Comparison of ENCODE assay signal across 8 cellular contexts in genomic region chr11:62645660-62645933, GRCh38. TPM values are rescaled to one million over a fixed set of nuclear protein-coding genes. Genes with fewer than 3 reads are reported as not detected.
DNase-seq lines count a peak whose midpoint lies in the region; ATAC-seq and TF ChIP-seq lines count a peak whose summit lies in the region.

No MANE protein-coding gene starts in this region.

- DNase-seq in AG09309 (ENCODE audit: low read depth) (no peak), mammary epithelial cell (no peak), AML-193 (lab: John Stamatoyannopoulos, UW) (no peak), SHP77 (lab: John Stamatoyannopoulos, UW) (no peak), ACHN (no peak)

- TF ChIP-seq CTCF in AG09309 (IDR thresholded peaks at IDR 0.05; ENCODE audit: control insufficient read depth, insufficient read depth, low read depth, low read length, missing control alignments) (no peak), mammary epithelial cell (conservative IDR thresholded peaks at IDR 0.05 in 1 of 2, IDR thresholded peaks at IDR 0.05 in 1 of 2; ENCODE audit: extremely low read depth in 1 of 2, insufficient read depth in 1 of 2, low read depth in 1 of 2, low read length in 2 of 2) (no peak)

- H3K4me1 ChIP-seq in HUES64 (ENCODE audit: insufficient read depth, low read length) (no peaks in the 10 kb centered on the region), mammary epithelial cell (ENCODE audit: insufficient read depth, low read length) (peaks cover 12% of the 10 kb centered on the region), mucosa of rectum (ENCODE audit: control insufficient read depth in 2 of 2, insufficient read depth in 2 of 2, low read length in 2 of 2) (peaks cover 11 to 16% of the 10 kb centered on the region in 2 donors)

- peak overlapping the region; percentile 82 for H2AFZ ChIP-seq in mammary epithelial cell (ENCODE audit: low read depth, low read length)

- 34% methylated on average over 9 of the region's 9 CpGs for WGBS in HUES64
- WGBS in mammary epithelial cell (ENCODE audit: low coverage, missing lambda C conversion rate), result 29% methylated on average over 8 of the region's 9 CpGs

- in situ Hi-C loops in mammary epithelial cell (cut with MboI; ENCODE audit: low sequenced_read_pairs in 2 of 2) (no loop called here), ACHN (cut with HindIII; ENCODE audit: low pct_ligation_motif_present, low pct_unique_long_range_greater_than_20kb, low sequenced_read_pairs) (no loop called here)

- intact Hi-C loops in mammary epithelial cell (cut with micrococcal nuclease), result no loop called here

- H3K9me3 ChIP-seq in HUES64 (ENCODE audit: insufficient read depth, low read depth, low read length) (no peaks in the 10 kb centered on the region), mammary epithelial cell (replicated peaks; ENCODE audit: insufficient read depth, low read length) (no peaks in the 10 kb centered on the region), mucosa of rectum (ENCODE audit: control insufficient read depth in 2 of 2, low read length in 2 of 2) (no peaks in the 10 kb centered on the region)

- H3K9ac ChIP-seq in HUES64 (ENCODE audit: low read depth, low read length) (peak overlapping the region; percentile 99), mammary epithelial cell (ENCODE audit: insufficient read depth, low read length) (peak overlapping the region; percentile 88), mucosa of rectum (ENCODE audit: low read depth in 1 of 2, low read length in 2 of 2) (peak overlapping the region; percentile 84 to 85)

- H3K27ac ChIP-seq in HUES64 (ENCODE audit: low read depth, low read length) (peak overlapping the region; percentile 93), mammary epithelial cell (ENCODE audit: insufficient read depth, low read depth, low read length) (peak overlapping the region; percentile 63), mucosa of rectum (ENCODE audit: low read depth in 2 of 2, low read length in 2 of 2) (peak overlapping the region; percentile 70 to 91)

- H3K4me2 ChIP-seq in mammary epithelial cell (ENCODE audit: insufficient read depth, low read depth, low read length), result peak overlapping the region; percentile 82

- CTCF ChIA-PET in mammary epithelial cell (lab: Charles Lee; ENCODE audit: low non-redundant PET), result no interaction called here

- H3K79me2 ChIP-seq in mammary epithelial cell (ENCODE audit: insufficient read depth, low read length), result peaks cover 83% of the 10 kb centered on the region

- no TSS peak for BruUV-seq in mammary epithelial cell (replicated peaks; lab: Mats Ljungman, UMichigan)

- dilution Hi-C loops in mammary epithelial cell (cut with HindIII; ENCODE audit: low sequenced_read_pairs), result no loop called here

- H3K27me3 ChIP-seq in HUES64 (ENCODE audit: insufficient read depth, low read length), result no peaks in the 10 kb centered on the region
- H3K27me3 ChIP-seq in mammary epithelial cell (ENCODE audit: insufficient read depth, low read length), result no peaks in the 10 kb centered on the region
- no peaks in the 10 kb centered on the region for H3K27me3 ChIP-seq in mucosa of rectum (ENCODE audit: control insufficient read depth in 2 of 2, insufficient read depth in 2 of 2, low read length in 2 of 2)

- H3K4me3 ChIP-seq in AG09309 (ENCODE audit: control insufficient read depth, low read depth, low read length) (peak overlapping the region; percentile 90), HUES64 (ENCODE audit: low read length) (peak overlapping the region; percentile 92), mammary epithelial cell (replicated peaks in 1 of 3; ENCODE audit: insufficient read depth in 1 of 3, low read depth in 2 of 3, low read length in 3 of 3) (peak overlapping the region; percentile 68 to 82 (median 80)), mucosa of rectum (ENCODE audit: low read length in 2 of 2) (peak overlapping the region; percentile 72 to 94)

- H3K36me3 ChIP-seq in HUES64 (ENCODE audit: insufficient read depth, low read length), result peaks cover 46% of the 10 kb centered on the region
- peaks cover 13% of the 10 kb centered on the region for H3K36me3 ChIP-seq in mammary epithelial cell (ENCODE audit: insufficient read depth, low read length)
- peaks cover 12 to 30% of the 10 kb centered on the region in 2 donors for H3K36me3 ChIP-seq in mucosa of rectum (ENCODE audit: control insufficient read depth in 2 of 2, insufficient read depth in 2 of 2, low read length in 2 of 2)

- no peaks in the 10 kb centered on the region for H4K20me1 ChIP-seq in mammary epithelial cell (ENCODE audit: insufficient read depth, low read length)

- no peak for ATAC-seq in GM18519 (IDR thresholded peaks at IDR 0.05; ENCODE audit: low FRiP score, unreplicated experiment)

RNA-seq across cellular contexts. Expression of gene GANAB, which starts 0.8 kb away (rescaled TPM):
- 201 TPM for polyA plus RNA-seq in HUES64 (2013, experiment 1 of 2)
- 200 TPM for polyA plus RNA-seq in HUES64 (2013, experiment 2 of 2)
- total RNA-seq in mammary epithelial cell, result 100 to 1,000 TPM; 180 to 258 TPM
- 172 TPM for polyA plus RNA-seq in mammary epithelial cell
- 346 TPM for polyA minus RNA-seq in mammary epithelial cell

RNA-seq across cellular contexts. Expression of gene INTS5, which starts 7.5 kb away (rescaled TPM):
- polyA plus RNA-seq in HUES64 (2013, experiment 1 of 2), result 18.1 TPM
- polyA plus RNA-seq in HUES64 (2013, experiment 2 of 2), result 18.4 TPM
- 10 to 100 TPM; 21.2 to 25.8 TPM for total RNA-seq in mammary epithelial cell
- 21.0 TPM for polyA plus RNA-seq in mammary epithelial cell
- polyA minus RNA-seq in mammary epithelial cell, result 47.3 TPM

RNA-seq across cellular contexts. Expression of gene C11orf98, which starts 19.4 kb away (rescaled TPM):
- 177 TPM for polyA plus RNA-seq in HUES64 (2013, experiment 1 of 2)
- polyA plus RNA-seq in HUES64 (2013, experiment 2 of 2), result 175 TPM
- total RNA-seq in mammary epithelial cell, result 10 to 100 TPM; 18.0 to 68.3 TPM
- 65.7 TPM for polyA plus RNA-seq in mammary epithelial cell
- 39.4 TPM for polyA minus RNA-seq in mammary epithelial cell

RNA-seq across cellular contexts. Expression of gene CSKMT, which starts 19.5 kb away (rescaled TPM):
- 248 TPM for polyA plus RNA-seq in HUES64 (2013, experiment 1 of 2)
- polyA plus RNA-seq in HUES64 (2013, experiment 2 of 2), result 241 TPM
- 10 to 100 TPM in 1 of 2 donors, 1 to 10 TPM in 1; 2.2 to 18.2 TPM for total RNA-seq in mammary epithelial cell
- 2.9 TPM for polyA plus RNA-seq in mammary epithelial cell
- polyA minus RNA-seq in mammary epithelial cell, result 15.0 TPM

RNA-seq across cellular contexts. Expression of gene B3GAT3, which starts 23.8 kb away (rescaled TPM):
- polyA plus RNA-seq in HUES64 (2013, experiment 1 of 2), result 17.8 TPM
- 22.8 TPM for polyA plus RNA-seq in HUES64 (2013, experiment 2 of 2)
- 10 to 100 TPM; 37.8 to 42.0 TPM for total RNA-seq in mammary epithelial cell
- polyA plus RNA-seq in mammary epithelial cell, result 29.4 TPM
- polyA minus RNA-seq in mammary epithelial cell, result 14.2 TPM
